In the genomic region with DNA sequence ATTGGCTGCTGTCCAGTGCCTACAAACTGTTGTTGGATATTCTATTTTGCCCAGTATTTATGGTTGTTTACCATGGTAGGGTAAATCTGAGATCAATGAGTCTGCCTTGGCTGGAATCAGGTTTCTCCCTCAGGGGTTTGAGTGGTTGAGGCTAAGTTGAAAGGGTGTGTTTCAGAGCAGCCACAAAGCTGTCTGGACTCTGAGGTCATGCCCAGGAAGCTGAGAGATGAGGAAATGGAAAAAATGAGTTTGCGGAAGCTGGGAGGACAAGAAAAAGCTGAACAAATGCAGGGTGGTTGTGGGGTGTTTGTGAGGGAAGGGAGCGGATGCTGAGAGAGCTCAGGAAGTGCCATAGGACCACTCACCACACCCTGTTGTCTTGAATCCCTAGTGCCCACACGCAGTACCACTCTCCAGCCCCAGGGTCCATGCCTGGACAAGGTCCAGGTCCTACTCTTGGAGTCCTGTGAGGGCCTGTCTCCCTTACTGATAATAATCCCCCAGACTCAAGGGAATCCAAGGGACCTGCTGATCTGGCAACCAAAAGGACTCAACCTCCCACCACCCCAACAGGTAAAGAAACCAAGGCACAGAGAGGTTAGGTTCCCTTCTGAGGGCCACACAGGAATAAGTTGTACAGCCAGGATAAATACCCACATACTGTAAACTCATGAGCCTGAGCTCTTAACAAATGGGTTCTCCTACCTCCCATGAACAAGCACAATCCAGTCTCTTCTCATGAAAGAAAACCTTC, we compare ENCODE assay signal across 1 cellular context.
TF ChIP-seq lines count a peak whose summit lies in the region.

No MANE protein-coding gene starts in this region.

TF ChIP-seq in HepG2, 621 proteins besides CTCF, POLR2A, EP300 and RAD21 (continued from another document):
- TF ChIP-seq, protein P1, sequence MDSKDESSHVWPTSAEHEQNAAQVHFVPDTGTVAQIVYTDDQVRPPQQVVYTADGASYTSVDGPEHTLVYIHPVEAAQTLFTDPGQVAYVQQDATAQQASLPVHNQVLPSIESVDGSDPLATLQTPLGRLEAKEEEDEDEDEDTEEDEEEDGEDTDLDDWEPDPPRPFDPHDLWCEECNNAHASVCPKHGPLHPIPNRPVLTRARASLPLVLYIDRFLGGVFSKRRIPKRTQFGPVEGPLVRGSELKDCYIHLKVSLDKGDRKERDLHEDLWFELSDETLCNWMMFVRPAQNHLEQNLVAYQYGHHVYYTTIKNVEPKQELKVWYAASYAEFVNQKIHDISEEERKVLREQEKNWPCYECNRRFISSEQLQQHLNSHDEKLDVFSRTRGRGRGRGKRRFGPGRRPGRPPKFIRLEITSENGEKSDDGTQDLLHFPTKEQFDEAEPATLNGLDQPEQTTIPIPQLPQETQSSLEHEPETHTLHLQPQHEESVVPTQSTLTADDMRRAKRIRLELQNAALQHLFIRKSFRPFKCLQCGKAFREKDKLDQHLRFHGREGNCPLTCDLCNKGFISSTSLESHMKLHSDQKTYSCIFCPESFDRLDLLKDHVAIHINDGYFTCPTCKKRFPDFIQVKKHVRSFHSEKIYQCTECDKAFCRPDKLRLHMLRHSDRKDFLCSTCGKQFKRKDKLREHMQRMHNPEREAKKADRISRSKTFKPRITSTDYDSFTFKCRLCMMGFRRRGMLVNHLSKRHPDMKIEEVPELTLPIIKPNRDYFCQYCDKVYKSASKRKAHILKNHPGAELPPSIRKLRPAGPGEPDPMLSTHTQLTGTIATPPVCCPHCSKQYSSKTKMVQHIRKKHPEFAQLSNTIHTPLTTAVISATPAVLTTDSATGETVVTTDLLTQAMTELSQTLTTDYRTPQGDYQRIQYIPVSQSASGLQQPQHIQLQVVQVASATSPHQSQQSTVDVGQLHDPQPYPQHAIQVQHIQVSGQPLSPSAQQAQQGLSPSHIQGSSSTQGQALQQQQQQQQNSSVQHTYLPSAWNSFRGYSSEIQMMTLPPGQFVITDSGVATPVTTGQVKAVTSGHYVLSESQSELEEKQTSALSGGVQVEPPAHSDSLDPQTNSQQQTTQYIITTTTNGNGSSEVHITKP (CRISPR knock-in tag; IDR thresholded peaks at IDR 0.05; ENCODE audit: low read depth), result peak; percentile 60
- TF ChIP-seq ATF7 (IDR thresholded peaks at IDR 0.05) (peak; percentile 8; the same call in 1 of the 2 replicates), ATF7 (CRISPR knock-in tag; IDR thresholded peaks at IDR 0.05) (no peak), FOSL2 (CRISPR knock-in tag; IDR thresholded peaks at IDR 0.05) (peak; percentile 58; the same call in 1 of the 2 replicates), CREM (IDR thresholded peaks at IDR 0.05) (0 out of 2 replicates have a peak, but pooled peaks have one; percentile 21), CREM (CRISPR knock-in tag; IDR thresholded peaks at IDR 0.05) (no peak), FOSL1 (CRISPR knock-in tag; IDR thresholded peaks at IDR 0.05; ENCODE audit: borderline replicate concordance) (0 out of 2 replicates have a peak, but pooled peaks have one; percentile 9), ETV5 (CRISPR knock-in tag; IDR thresholded peaks at IDR 0.05; ENCODE audit: borderline replicate concordance) (peak; percentile 15; the same call in 1 of the 2 replicates), ZNF484 (CRISPR knock-in tag; IDR thresholded peaks at IDR 0.05; ENCODE audit: borderline replicate concordance, low read depth) (no peak), HOXA3 (CRISPR knock-in tag; IDR thresholded peaks at IDR 0.05) (peak; percentile 3; the same call in 1 of the 2 replicates), CREB1 (IDR thresholded peaks at IDR 0.05) (no peak; the same call in 1 of the 2 replicates), CREB1 (CRISPR knock-in tag; IDR thresholded peaks at IDR 0.05) (peak; percentile 46; the same call in 1 of the 2 replicates), ZNF878 (CRISPR knock-in tag; IDR thresholded peaks at IDR 0.05) (peak; percentile 22; the same call in 1 of the 2 replicates), HDAC1 (CRISPR knock-in tag; IDR thresholded peaks at IDR 0.05) (0 out of 2 replicates have a peak, but pooled peaks have one; percentile 18), FOXP1 (IDR thresholded peaks at IDR 0.05) (no peak), FOXP1 (CRISPR knock-in tag; IDR thresholded peaks at IDR 0.05) (peak; percentile 45; the same call in 1 of the 2 replicates), ZKSCAN8 (CRISPR knock-in tag; IDR thresholded peaks at IDR 0.05; ENCODE audit: borderline replicate concordance) (no peak), ZNF768 (CRISPR knock-in tag; IDR thresholded peaks at IDR 0.05) (peak; percentile 90), RARA (CRISPR knock-in tag; IDR thresholded peaks at IDR 0.05) (peak; percentile 59), NCOA2 (CRISPR knock-in tag; IDR thresholded peaks at IDR 0.05) (0 out of 2 replicates have a peak, but pooled peaks have one; percentile 8), SIX1 (CRISPR knock-in tag; IDR thresholded peaks at IDR 0.05; ENCODE audit: borderline replicate concordance) (0 out of 2 replicates have a peak, but pooled peaks have one; percentile 31), FOXK1 (CRISPR knock-in tag; IDR thresholded peaks at IDR 0.05; ENCODE audit: borderline replicate concordance, low read depth) (no peak), MED1 (CRISPR knock-in tag; IDR thresholded peaks at IDR 0.05) (peak; percentile 46), SALL1 (CRISPR knock-in tag; IDR thresholded peaks at IDR 0.05) (peak; percentile 13; the same call in 1 of the 2 replicates)
- TF ChIP-seq, protein P2, sequence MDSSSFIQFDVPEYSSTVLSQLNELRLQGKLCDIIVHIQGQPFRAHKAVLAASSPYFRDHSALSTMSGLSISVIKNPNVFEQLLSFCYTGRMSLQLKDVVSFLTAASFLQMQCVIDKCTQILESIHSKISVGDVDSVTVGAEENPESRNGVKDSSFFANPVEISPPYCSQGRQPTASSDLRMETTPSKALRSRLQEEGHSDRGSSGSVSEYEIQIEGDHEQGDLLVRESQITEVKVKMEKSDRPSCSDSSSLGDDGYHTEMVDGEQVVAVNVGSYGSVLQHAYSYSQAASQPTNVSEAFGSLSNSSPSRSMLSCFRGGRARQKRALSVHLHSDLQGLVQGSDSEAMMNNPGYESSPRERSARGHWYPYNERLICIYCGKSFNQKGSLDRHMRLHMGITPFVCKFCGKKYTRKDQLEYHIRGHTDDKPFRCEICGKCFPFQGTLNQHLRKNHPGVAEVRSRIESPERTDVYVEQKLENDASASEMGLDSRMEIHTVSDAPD (CRISPR knock-in tag; IDR thresholded peaks at IDR 0.05), result no peak
- TF ChIP-seq, protein P3, sequence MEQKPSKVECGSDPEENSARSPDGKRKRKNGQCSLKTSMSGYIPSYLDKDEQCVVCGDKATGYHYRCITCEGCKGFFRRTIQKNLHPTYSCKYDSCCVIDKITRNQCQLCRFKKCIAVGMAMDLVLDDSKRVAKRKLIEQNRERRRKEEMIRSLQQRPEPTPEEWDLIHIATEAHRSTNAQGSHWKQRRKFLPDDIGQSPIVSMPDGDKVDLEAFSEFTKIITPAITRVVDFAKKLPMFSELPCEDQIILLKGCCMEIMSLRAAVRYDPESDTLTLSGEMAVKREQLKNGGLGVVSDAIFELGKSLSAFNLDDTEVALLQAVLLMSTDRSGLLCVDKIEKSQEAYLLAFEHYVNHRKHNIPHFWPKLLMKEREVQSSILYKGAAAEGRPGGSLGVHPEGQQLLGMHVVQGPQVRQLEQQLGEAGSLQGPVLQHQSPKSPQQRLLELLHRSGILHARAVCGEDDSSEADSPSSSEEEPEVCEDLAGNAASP (CRISPR knock-in tag; IDR thresholded peaks at IDR 0.05; ENCODE audit: borderline replicate concordance), result 0 out of 2 replicates have a peak, but pooled peaks have one; percentile 15
- TF ChIP-seq, protein P4, sequence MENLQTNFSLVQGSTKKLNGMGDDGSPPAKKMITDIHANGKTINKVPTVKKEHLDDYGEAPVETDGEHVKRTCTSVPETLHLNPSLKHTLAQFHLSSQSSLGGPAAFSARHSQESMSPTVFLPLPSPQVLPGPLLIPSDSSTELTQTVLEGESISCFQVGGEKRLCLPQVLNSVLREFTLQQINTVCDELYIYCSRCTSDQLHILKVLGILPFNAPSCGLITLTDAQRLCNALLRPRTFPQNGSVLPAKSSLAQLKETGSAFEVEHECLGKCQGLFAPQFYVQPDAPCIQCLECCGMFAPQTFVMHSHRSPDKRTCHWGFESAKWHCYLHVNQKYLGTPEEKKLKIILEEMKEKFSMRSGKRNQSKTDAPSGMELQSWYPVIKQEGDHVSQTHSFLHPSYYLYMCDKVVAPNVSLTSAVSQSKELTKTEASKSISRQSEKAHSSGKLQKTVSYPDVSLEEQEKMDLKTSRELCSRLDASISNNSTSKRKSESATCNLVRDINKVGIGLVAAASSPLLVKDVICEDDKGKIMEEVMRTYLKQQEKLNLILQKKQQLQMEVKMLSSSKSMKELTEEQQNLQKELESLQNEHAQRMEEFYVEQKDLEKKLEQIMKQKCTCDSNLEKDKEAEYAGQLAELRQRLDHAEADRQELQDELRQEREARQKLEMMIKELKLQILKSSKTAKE (CRISPR knock-in tag; IDR thresholded peaks at IDR 0.05; ENCODE audit: borderline replicate concordance), result no peak
- TF ChIP-seq, protein P5, sequence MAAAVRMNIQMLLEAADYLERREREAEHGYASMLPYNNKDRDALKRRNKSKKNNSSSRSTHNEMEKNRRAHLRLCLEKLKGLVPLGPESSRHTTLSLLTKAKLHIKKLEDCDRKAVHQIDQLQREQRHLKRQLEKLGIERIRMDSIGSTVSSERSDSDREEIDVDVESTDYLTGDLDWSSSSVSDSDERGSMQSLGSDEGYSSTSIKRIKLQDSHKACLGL (CRISPR knock-in tag; IDR thresholded peaks at IDR 0.05), result no peak
TF ChIP-seq in HepG2: peak in this region for 24.
